In genomic region chr15:47246317-47246716, GRCh38 we compare ENCODE assay signal across 17 cellular contexts.
DNase-seq lines count a peak whose midpoint lies in the region; ATAC-seq and TF ChIP-seq lines count a peak whose summit lies in the region.
"Had no signal": no experiment of that assay in that cellular context is flagged by ENCODE, and none has a peak within 500 bp of the region (broad histone marks: within the 10 kb centered on the region; RNA-seq: fewer than 3 reads in every experiment).

No MANE protein-coding gene starts in this region.

- no peaks in the 10 kb centered on the region for H3F3A ChIP-seq in PC-3 (ENCODE audit: low read length, unreplicated experiment)

- POLR2A ChIA-PET in PC-3 (lab: Charles Lee; ENCODE audit: unreplicated experiment): no interaction called here

- no peak for ATAC-seq in PC-3
- ATAC-seq in heart right ventricle: no peak
- no peak for ATAC-seq in activated CD8-positive, alpha-beta memory T cell treated with anti-CD3 and anti-CD28 coated beads, Interleukin-2, amount 10 ng/mL, durations not matched to agents 7 days and 5 days
- ATAC-seq in GM18511 (IDR thresholded peaks at IDR 0.05; ENCODE audit: unreplicated experiment): no peak
- ATAC-seq: HCT116 had no signal

- TF ChIP-seq CTCF in PC-3 (conservative IDR thresholded peaks at IDR 0.05; ENCODE audit: low read depth, low read length): no peak
- TF ChIP-seq CTCF in epithelial cell of esophagus (IDR thresholded peaks at IDR 0.05; ENCODE audit: insufficient read depth, low read depth, low read length, missing control alignments): no peak
- no peak for TF ChIP-seq CTCF in heart right ventricle (IDR thresholded peaks at IDR 0.05)

- CTCF ChIA-PET in PC-3 (lab: Charles Lee): no interaction called here
- CTCF ChIA-PET in activated CD8-positive, alpha-beta memory T cell treated with anti-CD3 and anti-CD28 coated beads, Interleukin-2, amount 10 ng/mL, durations not matched to agents 7 days and 5 days (lab: Charles Lee): no interaction called here

- H3K27ac Mint-ChIP-seq in activated CD8-positive, alpha-beta memory T cell treated with anti-CD3 and anti-CD28 coated beads, Interleukin-2, amount 10 ng/mL, durations not matched to agents 7 days and 5 days: no peak overlapping the region
- H3K27ac Mint-ChIP-seq: CD8-positive, alpha-beta memory T cell had no signal

- WGBS in heart right ventricle, 2 donors: 83 to 96% methylated on average over 5 of the region's 5 CpGs

- H3K4me2 ChIP-seq in PC-3 (ENCODE audit: low read length): no peak overlapping the region
- H3K4me2 ChIP-seq: BLaER1 had no signal

- H3K9me2 ChIP-seq in PC-3 (replicated peaks; ENCODE audit: low read length): no peaks in the 10 kb centered on the region

- no peaks in the 10 kb centered on the region for H3K36me3 ChIP-seq in PC-3 (ENCODE audit: low read depth, low read length)
- H3K36me3 ChIP-seq in heart right ventricle: no peaks in the 10 kb centered on the region
- H3K36me3 ChIP-seq: BLaER1 had no signal

- peaks cover 7% of the 10 kb centered on the region for H3K9me3 Mint-ChIP-seq in activated CD8-positive, alpha-beta memory T cell treated with anti-CD3 and anti-CD28 coated beads, Interleukin-2, amount 10 ng/mL, durations not matched to agents 7 days and 5 days (ENCODE audit: low read depth)

- peak; percentile 15 for DNase-seq in Daoy (ENCODE audit: low read depth)
- DNase-seq in PC-3: peak; percentile 13
- peak; percentile 58 for DNase-seq in epithelial cell of esophagus (ENCODE audit: low read depth)
- DNase-seq in pulmonary artery endothelial cell (ENCODE audit: low read depth, low spot score): peak; percentile 29
- DNase-seq in heart right ventricle: no peak
- no peak for DNase-seq in activated CD8-positive, alpha-beta memory T cell treated with anti-CD3 and anti-CD28 coated beads, Interleukin-2, amount 10 ng/mL, durations not matched to agents 7 days and 5 days
- DNase-seq: AML-193; Caco-2; CD8-positive, alpha-beta memory T cell; DND-41; GF-D8; GM23248 had no signal

- H3K9me3 ChIP-seq in PC-3 (ENCODE audit: low read length): no peaks in the 10 kb centered on the region
- H3K9me3 ChIP-seq in heart right ventricle: no peaks in the 10 kb centered on the region
- H3K9me3 ChIP-seq: BLaER1, Caco-2 had no signal

- H3K27me3 Mint-ChIP-seq in activated CD8-positive, alpha-beta memory T cell treated with anti-CD3 and anti-CD28 coated beads, Interleukin-2, amount 10 ng/mL, durations not matched to agents 7 days and 5 days: no peaks in the 10 kb centered on the region

- no peaks in the 10 kb centered on the region for H3K36me3 Mint-ChIP-seq in activated CD8-positive, alpha-beta memory T cell treated with anti-CD3 and anti-CD28 coated beads, Interleukin-2, amount 10 ng/mL, durations not matched to agents 7 days and 5 days
- H3K36me3 Mint-ChIP-seq: CD8-positive, alpha-beta memory T cell had no signal

- H3K27me3 ChIP-seq in PC-3 (ENCODE audit: low read length) (0 out of 2 replicates have a peak, but pooled peaks cover 2% of the 10 kb centered on the region), heart right ventricle (no peaks in the 10 kb centered on the region)
- H3K27me3 ChIP-seq: BLaER1 had no signal

- H3K4me1 ChIP-seq in PC-3 (ENCODE audit: insufficient read depth, low read length) (no peaks in the 10 kb centered on the region), heart right ventricle (no peaks in the 10 kb centered on the region)
- H3K4me1 ChIP-seq: BLaER1 had no signal

- H2AFZ ChIP-seq in PC-3 (ENCODE audit: low read length): no peak overlapping the region
- H2AFZ ChIP-seq: GM23248 had no signal

- H4K20me1 ChIP-seq in PC-3 (ENCODE audit: low read length): no peaks in the 10 kb centered on the region
- H4K20me1 ChIP-seq: BLaER1 had no signal

- no peak overlapping the region for H3K9ac ChIP-seq in PC-3 (ENCODE audit: low read length)
- H3K9ac ChIP-seq: BLaER1, GM23248 had no signal

- no TSS peak for BruUV-seq in PC-3 (replicated peaks; lab: Mats Ljungman, UMichigan)

- intact Hi-C loops in PC-3 (cut with micrococcal nuclease): no loop called here
- intact Hi-C loops in heart right ventricle (cut with DNase I): loop anchor here in 1 of 10 donors (10.0 kb wide), 1 partner anchor 48 kb away; no protein-coding TSS in a partner anchor

- no peaks in the 10 kb centered on the region for H3K4me1 Mint-ChIP-seq in activated CD8-positive, alpha-beta memory T cell treated with anti-CD3 and anti-CD28 coated beads, Interleukin-2, amount 10 ng/mL, durations not matched to agents 7 days and 5 days
- H3K4me1 Mint-ChIP-seq: CD8-positive, alpha-beta memory T cell had no signal

- H3K4me3 ChIP-seq in PC-3 (ENCODE audit: low read length) (no peak overlapping the region), epithelial cell of esophagus (ENCODE audit: low read length) (no peak overlapping the region), heart right ventricle (no peak overlapping the region)
- H3K4me3 ChIP-seq: BLaER1, GM23248 had no signal

- H3K27ac ChIP-seq in PC-3 (ENCODE audit: low read length): no peak overlapping the region
- H3K27ac ChIP-seq in heart right ventricle: no peak overlapping the region
- H3K27ac ChIP-seq: 22Rv1, BLaER1, GM23248, HL-60 had no signal

- no peaks in the 10 kb centered on the region for H3K79me2 ChIP-seq in PC-3 (ENCODE audit: low read length)

- no peak overlapping the region for H3K4me3 Mint-ChIP-seq in activated CD8-positive, alpha-beta memory T cell treated with anti-CD3 and anti-CD28 coated beads, Interleukin-2, amount 10 ng/mL, durations not matched to agents 7 days and 5 days
- H3K4me3 Mint-ChIP-seq: CD8-positive, alpha-beta memory T cell had no signal

Comparison
In these comparisons a context has a peak if more than half of its experiments do, and no peak if none do; other contexts are left out.
1. DNase-seq: peak in Daoy (single experiment), PC-3 (single experiment), epithelial cell of esophagus (single experiment) and pulmonary artery endothelial cell (single experiment); none in heart right ventricle (0 of 2) and activated CD8-positive, alpha-beta memory T cell treated with anti-CD3 and anti-CD28 coated beads, Interleukin-2, amount 10 ng/mL, durations not matched to agents 7 days and 5 days (single experiment).